Comparison of ENCODE assay signal across 19 cellular contexts in the genomic region with DNA sequence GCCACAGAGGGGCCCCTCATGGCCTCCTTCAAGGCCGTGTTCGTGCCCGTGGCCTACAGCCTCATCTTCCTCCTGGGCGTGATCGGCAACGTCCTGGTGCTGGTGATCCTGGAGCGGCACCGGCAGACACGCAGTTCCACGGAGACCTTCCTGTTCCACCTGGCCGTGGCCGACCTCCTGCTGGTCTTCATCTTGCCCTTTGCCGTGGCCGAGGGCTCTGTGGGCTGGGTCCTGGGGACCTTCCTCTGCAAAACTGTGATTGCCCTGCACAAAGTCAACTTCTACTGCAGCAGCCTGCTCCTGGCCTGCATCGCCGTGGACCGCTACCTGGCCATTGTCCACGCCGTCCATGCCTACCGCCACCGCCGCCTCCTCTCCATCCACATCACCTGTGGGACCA. TPM values are rescaled to one million over a fixed set of nuclear protein-coding genes. Genes with fewer than 3 reads are reported as not detected.
A peak's percentile ranks its signal among the peaks of the same experiment; 100 is the strongest.
DNase-seq lines count a peak whose midpoint lies in the region; ATAC-seq, FAIRE-seq and TF ChIP-seq lines count a peak whose summit lies in the region.
"Had no signal": no experiment of that assay in that cellular context is flagged by ENCODE, and none has a peak within 500 bp of the region (broad histone marks: within the 10 kb centered on the region; RNA-seq: fewer than 3 reads in every experiment).

No MANE protein-coding gene starts in this region.

- peaks cover 7% of the 10 kb centered on the region for H3K36me3 Mint-ChIP-seq in activated naive CD4-positive, alpha-beta T cell treated with anti-CD3 and anti-CD28 coated beads, Interleukin-2, amount 50 U/mL, for 24 hours

- no peak for FAIRE-seq in kidney (lab: Jason Lieb, UNC)
- FAIRE-seq: HepG2, islet of Langerhans had no signal

- 99% methylated on average over 22 of the region's 22 CpGs for WGBS in thymus

- no peaks in the 10 kb centered on the region for H3K27me3 Mint-ChIP-seq in activated naive CD4-positive, alpha-beta T cell treated with anti-CD3 and anti-CD28 coated beads, Interleukin-2, amount 50 U/mL, for 24 hours

- H3K79me2 ChIP-seq in OCI-LY7 (ENCODE audit: insufficient read depth, low read depth, low read length) (no peaks in the 10 kb centered on the region), MM.1S (ENCODE audit: low read length) (no peaks in the 10 kb centered on the region)

- POLR2A ChIA-PET in OCI-LY7 (lab: Charles Lee): interaction anchor here (0.8 to 5.5 kb wide), 7 partner anchors 10 to 107 kb away, joined by 3 to 81 read pairs (median 7); a partner anchor contains a TSS

- CTCF ChIA-PET in OCI-LY7 (lab: Charles Lee; ENCODE audit: unreplicated experiment): interaction anchor here (0.7 to 2.2 kb wide), 3 partner anchors 10 to 103 kb away, joined by 3 to 8 read pairs (median 4); a partner anchor contains a TSS

- H3K4me1 ChIP-seq in OCI-LY7 (ENCODE audit: insufficient read depth, low read length, poor library complexity, severe bottlenecking): peaks cover 99% of the 10 kb centered on the region
- H3K4me1 ChIP-seq in kidney (ENCODE audit: control insufficient read depth in 1 of 2, insufficient read depth in 1 of 2, low read depth in 1 of 2, low read length in 2 of 2): peaks cover 1 to 12% of the 10 kb centered on the region in 2 donors
- H3K4me1 ChIP-seq in thymus (ENCODE audit: control insufficient read depth, insufficient read depth, low read length): peaks cover 47% of the 10 kb centered on the region
- peaks cover 16% of the 10 kb centered on the region for H3K4me1 ChIP-seq in MM.1S (ENCODE audit: low read length)
- H3K4me1 ChIP-seq: uterus had no signal

- no peak overlapping the region for H3K9ac ChIP-seq in kidney (ENCODE audit: low read length in 2 of 2)
- no peak overlapping the region for H3K9ac ChIP-seq in MM.1S (ENCODE audit: low read length)

- H3K4me1 Mint-ChIP-seq in activated naive CD4-positive, alpha-beta T cell treated with anti-CD3 and anti-CD28 coated beads, Interleukin-2, amount 50 U/mL, for 24 hours: peaks cover 88% of the 10 kb centered on the region

- no peak for DNase-seq in activated naive CD4-positive, alpha-beta T cell (lab: John Stamatoyannopoulos, UW)
- no peak for DNase-seq in OCI-LY7 (ENCODE audit: low spot score)
- peak; percentile 71 for DNase-seq in kidney
- DNase-seq in NCI-H1417 treated with DMSO at 0.1 percent for 48 hours (lab: John Stamatoyannopoulos, UW): no peak
- no peak for DNase-seq in MM.1S
- DNase-seq: activated CD4-positive, alpha-beta T cell treated with anti-CD3 and anti-CD28 coated beads, Interleukin-2, amount 50 U/mL, for 48 hours; endodermal cell; NCI-H2081; NCI-H524 treated with DMSO at 0.1 percent for 48 hours; uterus had no signal

- no TSS peak for BruUV-seq in OCI-LY7 (replicated peaks; lab: Mats Ljungman, UMichigan)

- H3K9me3 ChIP-seq in OCI-LY7 (ENCODE audit: low read length): no peaks in the 10 kb centered on the region
- H3K9me3 ChIP-seq in kidney (ENCODE audit: control insufficient read depth in 1 of 2, low read length in 2 of 2): no peaks in the 10 kb centered on the region
- H3K9me3 ChIP-seq in thymus (ENCODE audit: control insufficient read depth): no peaks in the 10 kb centered on the region
- H3K9me3 ChIP-seq in MM.1S (replicated peaks; ENCODE audit: insufficient read depth, low read length): no peaks in the 10 kb centered on the region
- H3K9me3 ChIP-seq: uterus had no signal

- TF ChIP-seq CTCF in OCI-LY7 (conservative IDR thresholded peaks at IDR 0.05; ENCODE audit: low read length): no peak
- no peak for TF ChIP-seq CTCF in kidney (IDR thresholded peaks at IDR 0.05; ENCODE audit: borderline replicate concordance, extremely low read depth, insufficient read depth)
- TF ChIP-seq CTCF in MM.1S (IDR thresholded peaks at IDR 0.05; ENCODE audit: low read length): no peak

- no peak for ATAC-seq in GM21528 (IDR thresholded peaks at IDR 0.05; ENCODE audit: low FRiP score, unreplicated experiment)

- peak overlapping the region; percentile 15 for H3K4me3 Mint-ChIP-seq in activated naive CD4-positive, alpha-beta T cell treated with anti-CD3 and anti-CD28 coated beads, Interleukin-2, amount 50 U/mL, for 24 hours
- H3K4me3 Mint-ChIP-seq: endodermal cell, neural crest cell had no signal

- no peaks in the 10 kb centered on the region for H3K9me3 Mint-ChIP-seq in activated naive CD4-positive, alpha-beta T cell treated with anti-CD3 and anti-CD28 coated beads, Interleukin-2, amount 50 U/mL, for 24 hours
- H3K9me3 Mint-ChIP-seq: endodermal cell, neural crest cell had no signal

- H3K27ac ChIP-seq in OCI-LY7 (ENCODE audit: low read depth, low read length, poor library complexity, severe bottlenecking) (peak overlapping the region; percentile 91), kidney (ENCODE audit: low read depth in 2 of 2, low read length in 2 of 2) (no peak overlapping the region), thymus (ENCODE audit: low read depth) (peak overlapping the region; percentile 87), MM.1S (ENCODE audit: low read length) (no peak overlapping the region)
- H3K27ac ChIP-seq: uterus had no signal

- intact Hi-C loops in OCI-LY7 (cut with micrococcal nuclease; ENCODE audit: unreplicated experiment) (loop anchor here (2.0 kb wide), 1 partner anchor 73 kb away; no protein-coding TSS in a partner anchor), kidney (cut with DNase I) (no loop called here)

- H3F3A ChIP-seq in MM.1S (ENCODE audit: insufficient read depth, low read length): 0 out of 2 replicates have a peak, but pooled peaks cover 3% of the 10 kb centered on the region

- H3K36me3 ChIP-seq in OCI-LY7 (ENCODE audit: insufficient read depth, low read length) (no peaks in the 10 kb centered on the region), kidney (ENCODE audit: control insufficient read depth in 1 of 2, insufficient read depth in 2 of 2, low read length in 2 of 2) (peaks cover 0 to 2% of the 10 kb centered on the region in 2 donors), thymus (ENCODE audit: control insufficient read depth, insufficient read depth) (peaks cover 8% of the 10 kb centered on the region), MM.1S (replicated peaks; ENCODE audit: insufficient read depth, low read length) (no peaks in the 10 kb centered on the region)
- H3K36me3 ChIP-seq: uterus had no signal

- H3K9me2 ChIP-seq in OCI-LY7 (ENCODE audit: insufficient read depth, low read length): no peaks in the 10 kb centered on the region
- no peaks in the 10 kb centered on the region for H3K9me2 ChIP-seq in MM.1S (replicated peaks; ENCODE audit: insufficient read depth, low read length)

- H4K20me1 ChIP-seq in OCI-LY7 (ENCODE audit: insufficient read depth, low read length): no peaks in the 10 kb centered on the region
- no peaks in the 10 kb centered on the region for H4K20me1 ChIP-seq in MM.1S (ENCODE audit: insufficient read depth, low read length)

- peak overlapping the region; percentile 90 for H3K27ac Mint-ChIP-seq in activated naive CD4-positive, alpha-beta T cell treated with anti-CD3 and anti-CD28 coated beads, Interleukin-2, amount 50 U/mL, for 24 hours
- H3K27ac Mint-ChIP-seq: endodermal cell had no signal

- H3K4me2 ChIP-seq in OCI-LY7 (ENCODE audit: low read length) (peak overlapping the region; percentile 96), MM.1S (ENCODE audit: low read depth, low read length) (no peak overlapping the region)

- H3K27me3 ChIP-seq in thymus (ENCODE audit: control insufficient read depth, insufficient read depth) (no peaks in the 10 kb centered on the region), MM.1S (replicated peaks; ENCODE audit: insufficient read depth, low read length) (0 out of 2 replicates have a peak, but pooled peaks cover 14% of the 10 kb centered on the region)
- H3K27me3 ChIP-seq: uterus had no signal

- peak overlapping the region; percentile 58 for H3K4me3 ChIP-seq in OCI-LY7 (ENCODE audit: low read depth, low read length, poor library complexity, severe bottlenecking)
- H3K4me3 ChIP-seq in kidney (ENCODE audit: low read length in 2 of 2): no peak overlapping the region
- H3K4me3 ChIP-seq in thymus (ENCODE audit: low read length): no peak overlapping the region
- H3K4me3 ChIP-seq in MM.1S (ENCODE audit: low read length): no peak overlapping the region
- H3K4me3 ChIP-seq: uterus had no signal

- no peak overlapping the region for H2AFZ ChIP-seq in OCI-LY7 (ENCODE audit: low read length)
- no peak overlapping the region for H2AFZ ChIP-seq in MM.1S (ENCODE audit: low read length)

RNA-seq across cellular contexts. Expression of a gene that starts 10.0 kb away (rescaled TPM):
- total RNA-seq in OCI-LY7 (2014; rRNA removed; shearing (Covaris generic)): 1.4 and 3.3 TPM in 2 replicates
- total RNA-seq in OCI-LY7 (2022) (7.1 and 7.3 TPM in 2 replicates), kidney (1.1 TPM)
- polyA plus RNA-seq in kidney (ENCODE audit: insufficient read depth, low read depth, low replicate concordance) (not detected), thymus (1.3 TPM)
- total RNA-seq: cerebellum, G401, HepG2, neural crest cell had no signal
- polyA plus RNA-seq: AG04450, HepG2 had no signal

RNA-seq across cellular contexts. Expression of a gene that starts 32.1 kb away (rescaled TPM):
- 3.7 and 6.4 TPM in 2 replicates for total RNA-seq in OCI-LY7 (2014; rRNA removed; shearing (Covaris generic))
- total RNA-seq in OCI-LY7 (2022): 14.8 and 16.6 TPM in 2 replicates
- total RNA-seq in kidney: 57.5 TPM
- 5.0 TPM for polyA plus RNA-seq in kidney (ENCODE audit: insufficient read depth, low read depth, low replicate concordance)
- polyA plus RNA-seq in thymus: 14.0 TPM

Comparison
In these comparisons a context has a peak if more than half of its experiments do, and no peak if none do; other contexts are left out.
1. H3K27ac ChIP-seq: peak in OCI-LY7 (single experiment) and thymus (single experiment); none in kidney (0 of 2) and MM.1S (single experiment).